ENCODE assay signal across 8 cellular contexts in the genomic region with DNA sequence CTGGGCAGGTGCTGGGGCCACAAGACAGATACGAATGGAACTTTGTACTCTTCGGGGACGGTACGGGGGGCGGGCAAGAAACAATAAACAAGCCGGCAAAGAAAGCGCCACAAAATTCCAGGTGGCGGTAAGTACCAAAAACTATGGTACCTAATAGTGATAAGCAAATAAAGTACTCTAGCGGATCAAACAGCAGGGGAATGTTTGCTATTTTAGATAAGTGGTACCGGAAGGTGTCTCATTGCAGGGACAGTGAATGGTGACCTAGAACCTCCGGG. TPM values are rescaled to one million over a fixed set of nuclear protein-coding genes. Genes with fewer than 3 reads are reported as not detected.
A peak's percentile ranks its signal among the peaks of the same experiment; 100 is the strongest.
DNase-seq lines count a peak whose midpoint lies in the region; ATAC-seq lines count a peak whose summit lies in the region.

No MANE protein-coding gene starts in this region.

- H3K27me3 Mint-ChIP-seq in T-helper 2 cell treated with Interferon-gamma antibody and Interleukin-4, amounts not matched to agents 5 μg/mL and 100 μg/mL, for 36 hours (ENCODE audit: low read depth): no peaks in the 10 kb centered on the region
- peaks cover 10% of the 10 kb centered on the region for H3K27me3 Mint-ChIP-seq in activated T-helper 2 cell treated with anti-CD3 and anti-CD28 coated beads, Interferon-gamma antibody, Interleukin-2, Interleukin-4, amounts not matched to agents 10 μg/mL and 5 μg/mL and 100 μg/mL, durations not matched to agents 14 hours and 24 hours and 36 hours (ENCODE audit: low read depth)
- peaks cover 5 to 14% (median 11%) of the 10 kb centered on the region in 3 donors for H3K27me3 Mint-ChIP-seq in immature natural killer cell (ENCODE audit: low read depth in 3 of 3)
- H3K27me3 Mint-ChIP-seq in stimulated activated naive B cell treated with anti-CD40 and anti-IgM and Interleukin-4, amounts not matched to agents 10 μg/mL and 1 μg/mL and 100 μg/mL, for 72 hours: peaks cover 12 to 34% of the 10 kb centered on the region in 2 donors

- H3K4me1 Mint-ChIP-seq in T-helper 2 cell treated with Interferon-gamma antibody and Interleukin-4, amounts not matched to agents 5 μg/mL and 100 μg/mL, for 36 hours (ENCODE audit: low read depth): peaks cover 27% of the 10 kb centered on the region
- H3K4me1 Mint-ChIP-seq in activated T-helper 2 cell treated with anti-CD3 and anti-CD28 coated beads, Interferon-gamma antibody, Interleukin-2, Interleukin-4, amounts not matched to agents 10 μg/mL and 5 μg/mL and 100 μg/mL, durations not matched to agents 14 hours and 24 hours and 36 hours (ENCODE audit: low read depth): peaks cover 27% of the 10 kb centered on the region
- H3K4me1 Mint-ChIP-seq in immature natural killer cell: peaks cover 13 to 24% of the 10 kb centered on the region in 2 donors
- peaks cover 10 to 30% of the 10 kb centered on the region in 2 donors for H3K4me1 Mint-ChIP-seq in stimulated activated naive B cell treated with anti-CD40 and anti-IgM and Interleukin-4, amounts not matched to agents 10 μg/mL and 1 μg/mL and 100 μg/mL, for 72 hours

- intact Hi-C loops in activated T-helper 2 cell treated with anti-CD3 and anti-CD28 coated beads, Interferon-gamma antibody, Interleukin-2, Interleukin-4, amounts not matched to agents 10 μg/mL and 5 μg/mL and 100 μg/mL, durations not matched to agents 14 hours and 24 hours and 36 hours (cut with micrococcal nuclease): loop anchor here (1.0 kb wide), 2 partner anchors 30 to 54 kb away; a partner anchor contains a TSS

- no peak for DNase-seq in T-helper 2 cell treated with Interferon-gamma antibody and Interleukin-4, amounts not matched to agents 5 μg/mL and 100 μg/mL, for 36 hours (ENCODE audit: low spot score)
- no peak for DNase-seq in T-helper 2 cell
- no peak for DNase-seq in activated T-helper 2 cell treated with anti-CD3 and anti-CD28 coated beads, Interferon-gamma antibody, Interleukin-2, Interleukin-4, amounts not matched to agents 10 μg/mL and 5 μg/mL and 100 μg/mL, durations not matched to agents 14 hours and 24 hours and 36 hours (ENCODE audit: low spot score)
- no peak for DNase-seq in immature natural killer cell
- DNase-seq in stimulated activated naive B cell treated with anti-CD40 and anti-IgM and Interleukin-4, amounts not matched to agents 10 μg/mL and 1 μg/mL and 100 μg/mL, for 72 hours: no peak
- DNase-seq in MV-4-11 (lab: John Stamatoyannopoulos, UW): no peak

- no peak for ATAC-seq in stimulated activated naive B cell treated with anti-CD40 and anti-IgM and Interleukin-4, amounts not matched to agents 10 μg/mL and 1 μg/mL and 100 μg/mL, for 72 hours (replicated peaks)
- ATAC-seq in GM19395 (IDR thresholded peaks at IDR 0.05; ENCODE audit: unreplicated experiment) (no peak), GM18519 (IDR thresholded peaks at IDR 0.05; ENCODE audit: low FRiP score, unreplicated experiment) (no peak)

- peak overlapping the region; percentile 84 for H3K4me3 Mint-ChIP-seq in T-helper 2 cell treated with Interferon-gamma antibody and Interleukin-4, amounts not matched to agents 5 μg/mL and 100 μg/mL, for 36 hours
- peak overlapping the region; percentile 73 for H3K4me3 Mint-ChIP-seq in activated T-helper 2 cell treated with anti-CD3 and anti-CD28 coated beads, Interferon-gamma antibody, Interleukin-2, Interleukin-4, amounts not matched to agents 10 μg/mL and 5 μg/mL and 100 μg/mL, durations not matched to agents 14 hours and 24 hours and 36 hours (ENCODE audit: low read depth)
- peak overlapping the region; percentile 66 to 84 (median 78) for H3K4me3 Mint-ChIP-seq in immature natural killer cell
- peak overlapping the region; percentile 86 to 90 for H3K4me3 Mint-ChIP-seq in stimulated activated naive B cell treated with anti-CD40 and anti-IgM and Interleukin-4, amounts not matched to agents 10 μg/mL and 1 μg/mL and 100 μg/mL, for 72 hours

- peak overlapping the region; percentile 77 for H3K27ac Mint-ChIP-seq in T-helper 2 cell treated with Interferon-gamma antibody and Interleukin-4, amounts not matched to agents 5 μg/mL and 100 μg/mL, for 36 hours
- H3K27ac Mint-ChIP-seq in activated T-helper 2 cell treated with anti-CD3 and anti-CD28 coated beads, Interferon-gamma antibody, Interleukin-2, Interleukin-4, amounts not matched to agents 10 μg/mL and 5 μg/mL and 100 μg/mL, durations not matched to agents 14 hours and 24 hours and 36 hours: peak overlapping the region; percentile 68
- H3K27ac Mint-ChIP-seq in immature natural killer cell: peak overlapping the region in 5 of 6 donors; percentile 20 to 79 (median 47)
- peak overlapping the region; percentile 68 for H3K27ac Mint-ChIP-seq in stimulated activated naive B cell treated with anti-CD40 and anti-IgM and Interleukin-4, amounts not matched to agents 10 μg/mL and 1 μg/mL and 100 μg/mL, for 72 hours

- no peaks in the 10 kb centered on the region for H3K9me3 Mint-ChIP-seq in T-helper 2 cell treated with Interferon-gamma antibody and Interleukin-4, amounts not matched to agents 5 μg/mL and 100 μg/mL, for 36 hours
- no peaks in the 10 kb centered on the region for H3K9me3 Mint-ChIP-seq in activated T-helper 2 cell treated with anti-CD3 and anti-CD28 coated beads, Interferon-gamma antibody, Interleukin-2, Interleukin-4, amounts not matched to agents 10 μg/mL and 5 μg/mL and 100 μg/mL, durations not matched to agents 14 hours and 24 hours and 36 hours
- no peaks in the 10 kb centered on the region for H3K9me3 Mint-ChIP-seq in immature natural killer cell
- no peaks in the 10 kb centered on the region for H3K9me3 Mint-ChIP-seq in stimulated activated naive B cell treated with anti-CD40 and anti-IgM and Interleukin-4, amounts not matched to agents 10 μg/mL and 1 μg/mL and 100 μg/mL, for 72 hours

- no peaks in the 10 kb centered on the region for H3K36me3 Mint-ChIP-seq in T-helper 2 cell treated with Interferon-gamma antibody and Interleukin-4, amounts not matched to agents 5 μg/mL and 100 μg/mL, for 36 hours (ENCODE audit: low read depth)
- H3K36me3 Mint-ChIP-seq in activated T-helper 2 cell treated with anti-CD3 and anti-CD28 coated beads, Interferon-gamma antibody, Interleukin-2, Interleukin-4, amounts not matched to agents 10 μg/mL and 5 μg/mL and 100 μg/mL, durations not matched to agents 14 hours and 24 hours and 36 hours (ENCODE audit: low read depth): no peaks in the 10 kb centered on the region
- H3K36me3 Mint-ChIP-seq in immature natural killer cell: no peaks in the 10 kb centered on the region
- H3K36me3 Mint-ChIP-seq in stimulated activated naive B cell treated with anti-CD40 and anti-IgM and Interleukin-4, amounts not matched to agents 10 μg/mL and 1 μg/mL and 100 μg/mL, for 72 hours: no peaks in the 10 kb centered on the region

RNA-seq across cellular contexts. Expression of a gene that starts 15.1 kb away (rescaled TPM):
- 18.3 and 19.0 TPM in 2 replicates for total RNA-seq in activated T-helper 2 cell treated with anti-CD3 and anti-CD28 coated beads, Interferon-gamma antibody, Interleukin-2, Interleukin-4, amounts not matched to agents 10 μg/mL and 5 μg/mL and 100 μg/mL, durations not matched to agents 14 hours and 24 hours and 36 hours
- polyA plus RNA-seq in immature natural killer cell: 10 to 100 TPM; 13.8 to 32.6 (median 23.5) TPM

RNA-seq across cellular contexts. Expression of a gene that starts 53.5 kb away (rescaled TPM):
- 42.5 and 45.6 TPM in 2 replicates for total RNA-seq in activated T-helper 2 cell treated with anti-CD3 and anti-CD28 coated beads, Interferon-gamma antibody, Interleukin-2, Interleukin-4, amounts not matched to agents 10 μg/mL and 5 μg/mL and 100 μg/mL, durations not matched to agents 14 hours and 24 hours and 36 hours
- polyA plus RNA-seq in immature natural killer cell: 10 to 100 TPM; 55.5 to 74.7 (median 67.9) TPM
